In genomic region chr18:26548144-26549102, GRCh38 we compare ENCODE assay signal across 8 cellular contexts. TPM values are rescaled to one million over a fixed set of nuclear protein-coding genes. Genes with fewer than 3 reads are reported as not detected.
DNase-seq lines count a peak whose midpoint lies in the region; ATAC-seq, FAIRE-seq and TF ChIP-seq lines count a peak whose summit lies in the region.

Gene KCTD1, minus strand, starts transcription at chr18:26548553. Its CDS starts 17 bp downstream, at chr18:26548536.

- POLR2A ChIA-PET in BJ (lab: Charles Lee) = interaction anchor here (0.6 kb wide), 2 partner anchors 149 to 502 kb away, joined by 4 to 11 read pairs; no protein-coding TSS in a partner anchor

- H3K36me3 ChIP-seq in BJ (ENCODE audit: control insufficient read depth, insufficient read depth, low read length) = no peaks in the 10 kb centered on the region

- TF ChIP-seq POLR2A in lower leg skin (IDR thresholded peaks at IDR 0.05) = no peak

- FAIRE-seq in GM19239 (lab: Jason Lieb, UNC) = peak; percentile 75

- CTCF ChIA-PET in BJ (lab: Yijun Ruan, JAX) = interaction anchor here (0.7 to 2.3 kb wide), 15 partner anchors 8 to 165 kb away, joined by 3 to 9 read pairs (median 3); no protein-coding TSS in a partner anchor

- intact Hi-C loops in lower leg skin (cut with DNase I; ENCODE audit: low total_unique reads) = no loop called here

- ATAC-seq in HG03378 (IDR thresholded peaks at IDR 0.05; ENCODE audit: unreplicated experiment) = peak; percentile 68

- DNase-seq in BJ (ENCODE audit: low read depth) = no peak
- peak; percentile 95 for DNase-seq in GM19239 (ENCODE audit: insufficient read length, low spot score)
- peak; percentile 35 for DNase-seq in NCI-H524 treated with DMSO at 0.1 percent for 48 hours (lab: John Stamatoyannopoulos, UW)
- DNase-seq in activated CD4-positive, alpha-beta T cell treated with anti-CD3 and anti-CD28 coated beads, Interleukin-2, amount 50 U/mL, for 1 hour = peak; percentile 50
- peak; percentile 88 for DNase-seq in ecto neural progenitor cell (ENCODE audit: low spot score)
- peak; percentile 62 to 90 for DNase-seq in lower leg skin (ENCODE audit: low spot score in 2 of 2)
- DNase-seq in stimulated activated CD4-positive, alpha-beta T cell treated with anti-CD3 and anti-CD28 coated beads, Interleukin-4, amount 100 ng/mL, for 48 hours (ENCODE audit: low read depth in 2 of 2) = peak; percentile 62 to 71

- no peak for TF ChIP-seq CTCF in BJ (IDR thresholded peaks at IDR 0.05; ENCODE audit: insufficient read depth, low read depth, low read length)
- no peak for TF ChIP-seq CTCF in lower leg skin (IDR thresholded peaks at IDR 0.05)

- WGBS in lower leg skin, 2 donors = 1% methylated on average over 59 to 74 of the region's 89 CpGs

- H3K27me3 ChIP-seq in BJ (ENCODE audit: control insufficient read depth, insufficient read depth, low read length) = peaks cover 6% of the 10 kb centered on the region

- peak within 1 kb of the TSS; percentile 78 for H3K4me3 ChIP-seq in BJ (ENCODE audit: low read depth, low read length)
- peak within 1 kb of the TSS; percentile 88 for H3K4me3 ChIP-seq in lower leg skin (ENCODE audit: low read depth, poor library complexity, severe bottlenecking)

RNA-seq across cellular contexts. Expression of gene KCTD1, which starts in this region (rescaled TPM):
- 6.3 and 9.6 TPM in 2 replicates for polyA plus RNA-seq in BJ (2011; rRNA removed)
- polyA minus RNA-seq in BJ (2011; rRNA and poly(A)+ RNA removed) = 7.1 and 7.5 TPM in 2 replicates
- 10 to 100 TPM; 25.3 to 62.0 (median 51.3) TPM for total RNA-seq in lower leg skin
